In genomic region chr11:15371533-15371932, GRCh38 we compare ENCODE assay signal across 28 cellular contexts.
"Had no signal": no experiment of that assay in that cellular context is flagged by ENCODE, and none has a peak within 500 bp of the region (broad histone marks: within the 10 kb centered on the region; RNA-seq: fewer than 3 reads in every experiment).

No MANE protein-coding gene starts in this region.

- H3K27ac Mint-ChIP-seq: immature natural killer cell; mesothelial cell of epicardium; naive B cell; natural killer cell; progenitor cell of endocrine pancreas; stimulated activated naive CD8-positive, alpha-beta T cell treated with anti-CD3 and anti-CD28 coated beads, Interleukin-15, Interleukin-2, amounts not matched to agents 100 ng/mL and 50 ng/mL, for 24 hours had no signal

- DNase-seq: hypothalamus; immature natural killer cell; kidney; left colon; left lung; lower lobe of right lung; mammary epithelial cell; mesenchymal stem cell; naive B cell; natural killer cell; ovary; right lobe of liver; stimulated activated CD4-positive, alpha-beta T cell treated with anti-CD3 and anti-CD28 coated beads, Interleukin-1b, Interleukin-23, amount 100 ng/mL, for 48 hours; stimulated activated CD4-positive, alpha-beta T cell treated with anti-CD3 and anti-CD28 coated beads, Interleukin-2, amount 100 ng/mL, for 48 hours; stimulated activated CD4-positive, alpha-beta T cell treated with anti-CD3 and anti-CD28 coated beads, Interleukin-4, amount 100 ng/mL, for 4 hours; stimulated activated CD8-positive, alpha-beta memory T cell treated with anti-CD3 and anti-CD28 coated beads, Interleukin-4, amount 100 ng/mL, for 48 hours; stimulated activated naive CD4-positive, alpha-beta T cell; tibial artery; trophoblast cell; uterus had no signal

- H3K27ac ChIP-seq: left lung, lower lobe of right lung, ovary, right atrium auricular region, right lobe of liver, suprapubic skin, thoracic aorta, tibial artery, uterus had no signal

- H3K4me1 Mint-ChIP-seq: immature natural killer cell, mesothelial cell of epicardium, naive B cell, natural killer cell had no signal

- FAIRE-seq: islet of Langerhans, kidney had no signal

- H3K4me2 ChIP-seq: smooth muscle cell had no signal

- H3K9me3 ChIP-seq: left lung, lower lobe of right lung, ovary, right atrium auricular region, right lobe of liver, suprapubic skin, thoracic aorta, tibial artery, uterus had no signal

- H3K36me3 ChIP-seq: left lung, lower lobe of right lung, ovary, right atrium auricular region, right lobe of liver, suprapubic skin, thoracic aorta, tibial artery, uterus had no signal

- H3K4me3 ChIP-seq: left lung, lower lobe of right lung, ovary, right atrium auricular region, right lobe of liver, smooth muscle cell, suprapubic skin, thoracic aorta, tibial artery, uterus had no signal

- H3K27me3 ChIP-seq: left lung, ovary, right atrium auricular region, right lobe of liver, suprapubic skin, tibial artery, uterus had no signal

- H3K36me3 Mint-ChIP-seq: immature natural killer cell, mesothelial cell of epicardium, naive B cell, natural killer cell had no signal

- ATAC-seq: left colon, left lung, lower lobe of right lung, natural killer cell, right lobe of liver had no signal

- H3K4me1 ChIP-seq: left lung, lower lobe of right lung, right atrium auricular region, right lobe of liver, suprapubic skin, tibial artery, uterus had no signal

- H3K4me3 Mint-ChIP-seq: immature natural killer cell; mesothelial cell of epicardium; naive B cell; natural killer cell; stimulated activated naive CD8-positive, alpha-beta T cell treated with anti-CD3 and anti-CD28 coated beads, Interleukin-15, Interleukin-2, amounts not matched to agents 100 ng/mL and 50 ng/mL, for 24 hours had no signal
